ENCODE assay signal across 1 cellular context in genomic region chr20:46192376-46192944, GRCh38.
TF ChIP-seq lines count a peak whose summit lies in the region.

No MANE protein-coding gene starts in this region.

TF ChIP-seq in GM23338, 12 proteins besides CTCF, POLR2A, EP300 and RAD21 (continued from another document):
- no peak for TF ChIP-seq REST (IDR thresholded peaks at IDR 0.05; ENCODE audit: unreplicated experiment)
- TF ChIP-seq EZH2phosphoT487 (IDR thresholded peaks at IDR 0.05; ENCODE audit: unreplicated experiment) = no peak
